11 cellular contexts compared by ENCODE assay signal in genomic region chrX:123869488-123869887, GRCh38. TPM values are rescaled to one million over a fixed set of nuclear protein-coding genes. Genes with fewer than 3 reads are reported as not detected.
DNase-seq lines count a peak whose midpoint lies in the region; ATAC-seq, FAIRE-seq and TF ChIP-seq lines count a peak whose summit lies in the region.
"Had no signal": no experiment of that assay in that cellular context is flagged by ENCODE, and none has a peak within 500 bp of the region (broad histone marks: within the 10 kb centered on the region; RNA-seq: fewer than 3 reads in every experiment).

No MANE protein-coding gene starts in this region.

- H3K27me3 Mint-ChIP-seq in activated CD4-positive, alpha-beta T cell treated with anti-CD3 and anti-CD28 coated beads for 36 hours: no peaks in the 10 kb centered on the region
- H3K27me3 Mint-ChIP-seq in activated T-helper 17 cell treated with anti-CD3 and anti-CD28 coated beads, Interleukin-2, amount 50 U/mL, for 72 hours: no peaks in the 10 kb centered on the region
- H3K27me3 Mint-ChIP-seq in naive thymus-derived CD8-positive, alpha-beta T cell: no peaks in the 10 kb centered on the region
- H3K27me3 Mint-ChIP-seq: progenitor cell of endocrine pancreas had no signal

- POLR2A ChIA-PET in activated CD4-positive, alpha-beta T cell treated with anti-CD3 and anti-CD28 coated beads for 36 hours (lab: Charles Lee): interaction anchor here (0.8 to 1.5 kb wide), 2 partner anchors 9 to 10 kb away, joined by 4 to 5 read pairs; no protein-coding TSS in a partner anchor
- POLR2A ChIA-PET in naive thymus-derived CD8-positive, alpha-beta T cell (lab: Charles Lee): no interaction called here
- POLR2A ChIA-PET in HEK293T (lab: Yijun Ruan, JAX): interaction anchor here (2.5 kb wide), 1 partner anchor 9 kb away, joined by 8 read pairs; no protein-coding TSS in a partner anchor

- no peaks in the 10 kb centered on the region for H3K36me3 ChIP-seq in kidney (ENCODE audit: control insufficient read depth in 1 of 2, insufficient read depth in 2 of 2, low read length in 2 of 2)

- peaks cover 19% of the 10 kb centered on the region for H3K4me1 Mint-ChIP-seq in activated CD4-positive, alpha-beta T cell treated with anti-CD3 and anti-CD28 coated beads for 36 hours
- H3K4me1 Mint-ChIP-seq in activated T-helper 17 cell treated with anti-CD3 and anti-CD28 coated beads, Interleukin-2, amount 50 U/mL, for 72 hours: peaks cover 5% of the 10 kb centered on the region
- H3K4me1 Mint-ChIP-seq in naive thymus-derived CD8-positive, alpha-beta T cell: peaks cover 0 to 46% (median 18%) of the 10 kb centered on the region in 4 donors

- H3K27ac ChIP-seq in kidney (ENCODE audit: low read depth in 2 of 2, low read length in 2 of 2): no peak overlapping the region

- no peak for FAIRE-seq in kidney (lab: Jason Lieb, UNC)

- CTCF ChIA-PET in activated CD4-positive, alpha-beta T cell treated with anti-CD3 and anti-CD28 coated beads for 36 hours (lab: Charles Lee): interaction anchor here (0.6 to 2.3 kb wide), 4 partner anchors 9 to 181 kb away, joined by 3 to 12 read pairs (median 3); no protein-coding TSS in a partner anchor
- CTCF ChIA-PET in HEK293T (lab: Yijun Ruan, JAX): interaction anchor here (0.6 to 1.0 kb wide), 2 partner anchors 11 to 35 kb away, joined by 3 read pairs; no protein-coding TSS in a partner anchor

- TF ChIP-seq CTCF in kidney (IDR thresholded peaks at IDR 0.05; ENCODE audit: borderline replicate concordance, extremely low read depth, insufficient read depth): no peak

- peak; percentile 98 for ATAC-seq in activated CD4-positive, alpha-beta T cell treated with anti-CD3 and anti-CD28 coated beads for 36 hours
- peak; percentile 67 for ATAC-seq in HG02870 (IDR thresholded peaks at IDR 0.05; ENCODE audit: unreplicated experiment)
- ATAC-seq in activated T-helper 17 cell treated with anti-CD3 and anti-CD28 coated beads, Interleukin-2, amount 50 U/mL, for 72 hours (replicated peaks): peak; percentile 98
- ATAC-seq in naive thymus-derived CD8-positive, alpha-beta T cell: no peak

- no peak overlapping the region for H3K4me3 ChIP-seq in kidney (ENCODE audit: low read length in 2 of 2)

- no peaks in the 10 kb centered on the region for H3K9me3 ChIP-seq in kidney (ENCODE audit: control insufficient read depth in 1 of 2, low read length in 2 of 2)

- DNase-seq in activated CD4-positive, alpha-beta T cell treated with anti-CD3 and anti-CD28 coated beads for 36 hours: no peak
- DNase-seq in activated CD4-positive, alpha-beta T cell treated with anti-CD3 and anti-CD28 coated beads for 4 hours: no peak
- no peak for DNase-seq in naive thymus-derived CD8-positive, alpha-beta T cell
- no peak for DNase-seq in kidney
- no peak for DNase-seq in amygdala (lab: John Stamatoyannopoulos, UW)
- no peak for DNase-seq in HEK293T (ENCODE audit: extremely low spot score)
- DNase-seq: amniotic stem cell, NCI-H1092 treated with DMSO at 0.1 percent for 48 hours had no signal

- peaks cover 14% of the 10 kb centered on the region for H3K36me3 Mint-ChIP-seq in activated CD4-positive, alpha-beta T cell treated with anti-CD3 and anti-CD28 coated beads for 36 hours (ENCODE audit: low read depth)
- H3K36me3 Mint-ChIP-seq in activated T-helper 17 cell treated with anti-CD3 and anti-CD28 coated beads, Interleukin-2, amount 50 U/mL, for 72 hours (ENCODE audit: low read depth): peaks cover 32% of the 10 kb centered on the region
- H3K36me3 Mint-ChIP-seq in naive thymus-derived CD8-positive, alpha-beta T cell: peaks cover 0 to 30% (median 0%) of the 10 kb centered on the region in 3 donors

- intact Hi-C loops in activated CD4-positive, alpha-beta T cell treated with anti-CD3 and anti-CD28 coated beads for 36 hours (cut with DNase I, micrococcal nuclease): loop anchor here in 1 of 2 experiments (1.0 kb wide), 1 partner anchor 9 kb away; no protein-coding TSS in a partner anchor
- intact Hi-C loops in kidney (cut with DNase I): no loop called here

- no peak overlapping the region for H3K4me3 Mint-ChIP-seq in activated CD4-positive, alpha-beta T cell treated with anti-CD3 and anti-CD28 coated beads for 36 hours
- peak overlapping the region; percentile 56 for H3K4me3 Mint-ChIP-seq in activated T-helper 17 cell treated with anti-CD3 and anti-CD28 coated beads, Interleukin-2, amount 50 U/mL, for 72 hours
- H3K4me3 Mint-ChIP-seq in naive thymus-derived CD8-positive, alpha-beta T cell: no peak overlapping the region

- H3K9ac ChIP-seq in kidney (ENCODE audit: low read length in 2 of 2): no peak overlapping the region

- no peaks in the 10 kb centered on the region for H3K4me1 ChIP-seq in kidney (ENCODE audit: control insufficient read depth in 1 of 2, insufficient read depth in 1 of 2, low read depth in 1 of 2, low read length in 2 of 2)

- H3K27ac Mint-ChIP-seq in activated CD4-positive, alpha-beta T cell treated with anti-CD3 and anti-CD28 coated beads for 36 hours: peak overlapping the region; percentile 37
- H3K27ac Mint-ChIP-seq in activated T-helper 17 cell treated with anti-CD3 and anti-CD28 coated beads, Interleukin-2, amount 50 U/mL, for 72 hours: peak overlapping the region; percentile 85
- H3K27ac Mint-ChIP-seq in naive thymus-derived CD8-positive, alpha-beta T cell: peak overlapping the region in 6 of 10 donors; percentile 7 to 78 (median 54)
- H3K27ac Mint-ChIP-seq: progenitor cell of endocrine pancreas had no signal

- no peaks in the 10 kb centered on the region for H3K9me3 Mint-ChIP-seq in activated CD4-positive, alpha-beta T cell treated with anti-CD3 and anti-CD28 coated beads for 36 hours (ENCODE audit: low read depth)
- no peaks in the 10 kb centered on the region for H3K9me3 Mint-ChIP-seq in activated T-helper 17 cell treated with anti-CD3 and anti-CD28 coated beads, Interleukin-2, amount 50 U/mL, for 72 hours
- H3K9me3 Mint-ChIP-seq in naive thymus-derived CD8-positive, alpha-beta T cell: no peaks in the 10 kb centered on the region

TF ChIP-seq in HEK293T, 16 proteins besides CTCF, POLR2A, EP300 and RAD21:
- TF ChIP-seq LEF1 (IDR thresholded peaks at IDR 0.05; ENCODE audit: borderline replicate concordance) (no peak), L3MBTL2 (conservative IDR thresholded peaks at IDR 0.05) (no peak), SP1 (IDR thresholded peaks at IDR 0.05) (no peak), NFRKB (IDR thresholded peaks at IDR 0.05) (no peak), ZNF384 (IDR thresholded peaks at IDR 0.05) (no peak), FOXK2 (IDR thresholded peaks at IDR 0.05) (no peak), TARDBP (IDR thresholded peaks at IDR 0.05) (no peak), FOXM1 (IDR thresholded peaks at IDR 0.05; ENCODE audit: borderline replicate concordance) (no peak), CTBP1 (IDR thresholded peaks at IDR 0.05; ENCODE audit: borderline replicate concordance) (no peak), ARNT (IDR thresholded peaks at IDR 0.05) (no peak), ELF4 (IDR thresholded peaks at IDR 0.05) (no peak), SUZ12 (IDR thresholded peaks at IDR 0.05) (no peak), HDGF (IDR thresholded peaks at IDR 0.05; ENCODE audit: borderline replicate concordance) (no peak), FOXA1 (IDR thresholded peaks at IDR 0.05) (no peak), BHLHE40 (IDR thresholded peaks at IDR 0.05; ENCODE audit: borderline replicate concordance) (no peak)
- TF ChIP-seq, protein P1, sequence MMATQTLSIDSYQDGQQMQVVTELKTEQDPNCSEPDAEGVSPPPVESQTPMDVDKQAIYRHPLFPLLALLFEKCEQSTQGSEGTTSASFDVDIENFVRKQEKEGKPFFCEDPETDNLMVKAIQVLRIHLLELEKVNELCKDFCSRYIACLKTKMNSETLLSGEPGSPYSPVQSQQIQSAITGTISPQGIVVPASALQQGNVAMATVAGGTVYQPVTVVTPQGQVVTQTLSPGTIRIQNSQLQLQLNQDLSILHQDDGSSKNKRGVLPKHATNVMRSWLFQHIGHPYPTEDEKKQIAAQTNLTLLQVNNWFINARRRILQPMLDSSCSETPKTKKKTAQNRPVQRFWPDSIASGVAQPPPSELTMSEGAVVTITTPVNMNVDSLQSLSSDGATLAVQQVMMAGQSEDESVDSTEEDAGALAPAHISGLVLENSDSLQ (IDR thresholded peaks at IDR 0.05): no peak

RNA-seq across cellular contexts. Expression of gene XIAP, which starts 9.6 kb away (rescaled TPM):
- 10 to 100 TPM; 22.8 to 27.7 TPM for total RNA-seq in activated CD4-positive, alpha-beta T cell treated with anti-CD3 and anti-CD28 coated beads for 36 hours
- total RNA-seq in activated T-helper 17 cell treated with anti-CD3 and anti-CD28 coated beads, Interleukin-2, amount 50 U/mL, for 72 hours: 10 to 100 TPM; 27.0 to 33.4 TPM
- 10 to 100 TPM; 46.4 to 47.6 TPM for total RNA-seq in naive thymus-derived CD8-positive, alpha-beta T cell
- 1 to 10 TPM; 7.6 to 8.1 (median 8.0) TPM for polyA plus RNA-seq in naive thymus-derived CD8-positive, alpha-beta T cell
- total RNA-seq in kidney: 70.9 TPM
- 29.0 TPM for polyA plus RNA-seq in kidney (ENCODE audit: insufficient read depth, low read depth, low replicate concordance)

Comparison
In these comparisons a context has a peak if more than half of its experiments do, and no peak if none do; other contexts are left out.
1. ATAC-seq: peak in activated CD4-positive, alpha-beta T cell treated with anti-CD3 and anti-CD28 coated beads for 36 hours (single experiment), HG02870 (single experiment) and activated T-helper 17 cell treated with anti-CD3 and anti-CD28 coated beads, Interleukin-2, amount 50 U/mL, for 72 hours (single experiment); none in naive thymus-derived CD8-positive, alpha-beta T cell (0 of 2).
2. Peak in every context shown above with its lines, with median percentiles within 50 percentile points of each other: H3K27ac Mint-ChIP-seq.